In genomic region chr21:34968414-34969333, GRCh38 we compare ENCODE assay signal across 12 cellular contexts.
DNase-seq lines count a peak whose midpoint lies in the region; ATAC-seq and TF ChIP-seq lines count a peak whose summit lies in the region.
"Had no signal": no experiment of that assay in that cellular context is flagged by ENCODE, and none has a peak within 500 bp of the region (broad histone marks: within the 10 kb centered on the region; RNA-seq: fewer than 3 reads in every experiment).

No MANE protein-coding gene starts in this region.

- H2AFZ ChIP-seq in GM23338: peak overlapping the region; percentile 32; the same call in 1 of the 2 replicates

- H3K9me2 ChIP-seq in GM23338 (ENCODE audit: insufficient read depth): no peaks in the 10 kb centered on the region

- no peaks in the 10 kb centered on the region for H4K20me1 ChIP-seq in GM23338 (replicated peaks; ENCODE audit: insufficient read depth)

- no peak for ATAC-seq in GM23338
- peak; percentile 65 for ATAC-seq in T-helper 17 cell
- ATAC-seq in GM18502 (IDR thresholded peaks at IDR 0.05; ENCODE audit: poor library complexity, unreplicated experiment): no peak
- no peak for ATAC-seq in HG03097 (IDR thresholded peaks at IDR 0.05; ENCODE audit: low FRiP score, unreplicated experiment)

- H3K9me3 Mint-ChIP-seq in GM23338: no peaks in the 10 kb centered on the region

- no peak overlapping the region for H3K4me2 ChIP-seq in GM23338

- no peaks in the 10 kb centered on the region for H3K27me3 ChIP-seq in GM23338 (ENCODE audit: insufficient read depth)
- H3K27me3 ChIP-seq: ascending aorta had no signal

- no peaks in the 10 kb centered on the region for H3K9me3 ChIP-seq in T-helper 17 cell (ENCODE audit: control insufficient read depth, low read length, poor library complexity, severe bottlenecking)
- H3K9me3 ChIP-seq: ascending aorta, psoas muscle had no signal

- no peak for TF ChIP-seq CTCF in GM23338 (conservative IDR thresholded peaks at IDR 0.05; ENCODE audit: low read depth in 2 of 2)

- H3K79me2 ChIP-seq in GM23338 (replicated peaks; ENCODE audit: insufficient read depth): no peaks in the 10 kb centered on the region

- DNase-seq in AML-193 (lab: John Stamatoyannopoulos, UW): peak; percentile 72 to 73
- DNase-seq in GM23338 (ENCODE audit: low spot score): no peak
- no peak for DNase-seq in T-helper 17 cell
- peak; percentile 28 for DNase-seq in central memory CD4-positive, alpha-beta T cell
- DNase-seq in GDM1 (lab: John Stamatoyannopoulos, UW): no peak
- no peak for DNase-seq in epidermal melanocyte (ENCODE audit: insufficient read length, low spot score)
- DNase-seq: NCI-H1436 treated with DMSO at 0.1 percent for 48 hours, psoas muscle had no signal

- H3K4me3 Mint-ChIP-seq in GM23338 (no peak overlapping the region), T-helper 17 cell (peak overlapping the region; percentile 90)
- H3K4me3 Mint-ChIP-seq: B cell had no signal

- H3K4me3 ChIP-seq in GM23338: no peak overlapping the region
- H3K4me3 ChIP-seq: ascending aorta, psoas muscle had no signal

- H3K4me1 Mint-ChIP-seq in GM23338 (peaks cover 4% of the 10 kb centered on the region; the same call in 1 of the 3 replicates), T-helper 17 cell (peaks cover 83% of the 10 kb centered on the region)

- H3K36me3 Mint-ChIP-seq in GM23338 (ENCODE audit: low read depth): no peaks in the 10 kb centered on the region
- peaks cover 9% of the 10 kb centered on the region for H3K36me3 Mint-ChIP-seq in T-helper 17 cell (ENCODE audit: low read depth)

- H3K27ac Mint-ChIP-seq in GM23338 (no peak overlapping the region), T-helper 17 cell (peak overlapping the region; percentile 96)
- H3K27ac Mint-ChIP-seq: B cell had no signal

- H3K36me3 ChIP-seq in GM23338 (ENCODE audit: insufficient read depth): no peaks in the 10 kb centered on the region
- H3K36me3 ChIP-seq: ascending aorta had no signal

- H3K27ac ChIP-seq in GM23338 (ENCODE audit: low read depth): no peak overlapping the region
- H3K27ac ChIP-seq: ascending aorta, psoas muscle had no signal

- H3F3A ChIP-seq in GM23338 (replicated peaks; ENCODE audit: low read depth): no peaks in the 10 kb centered on the region

- H3K27me3 Mint-ChIP-seq in GM23338 (ENCODE audit: insufficient read depth, low read depth, poor library complexity) (peaks cover 2% of the 10 kb centered on the region), T-helper 17 cell (no peaks in the 10 kb centered on the region)
- H3K27me3 Mint-ChIP-seq: B cell had no signal

- no peaks in the 10 kb centered on the region for H3K4me1 ChIP-seq in GM23338 (ENCODE audit: insufficient read depth)
- H3K4me1 ChIP-seq: ascending aorta, psoas muscle had no signal

TF ChIP-seq in GM23338, 12 proteins besides CTCF, POLR2A, EP300 and RAD21 (continues in another document):
- TF ChIP-seq ZNF331 (CRISPR knock-in tag; IDR thresholded peaks at IDR 0.05; ENCODE audit: low read depth) (no peak), EZH2phosphoT487 (IDR thresholded peaks at IDR 0.05; ENCODE audit: unreplicated experiment) (no peak), ETS1 (IDR thresholded peaks at IDR 0.05) (no peak), JUNB (IDR thresholded peaks at IDR 0.05; ENCODE audit: unreplicated experiment) (no peak), STAT1 (IDR thresholded peaks at IDR 0.05; ENCODE audit: unreplicated experiment) (no peak), POLR2AphosphoS5 (IDR thresholded peaks at IDR 0.05; ENCODE audit: low read depth) (no peak), EZH2 (IDR thresholded peaks at IDR 0.05; ENCODE audit: low read depth, unreplicated experiment) (no peak), NANOG (IDR thresholded peaks at IDR 0.05; ENCODE audit: borderline replicate concordance) (no peak), ZNF462 (CRISPR knock-in tag; IDR thresholded peaks at IDR 0.05) (no peak)

Comparison
In these comparisons a context has a peak if more than half of its experiments do, and no peak if none do; other contexts are left out.
1. DNase-seq: peak in AML-193 (2 of 2) and central memory CD4-positive, alpha-beta T cell (single experiment); none in GM23338 (single experiment), T-helper 17 cell (0 of 3), GDM1 (single experiment) and epidermal melanocyte (single experiment).